In the genomic region with DNA sequence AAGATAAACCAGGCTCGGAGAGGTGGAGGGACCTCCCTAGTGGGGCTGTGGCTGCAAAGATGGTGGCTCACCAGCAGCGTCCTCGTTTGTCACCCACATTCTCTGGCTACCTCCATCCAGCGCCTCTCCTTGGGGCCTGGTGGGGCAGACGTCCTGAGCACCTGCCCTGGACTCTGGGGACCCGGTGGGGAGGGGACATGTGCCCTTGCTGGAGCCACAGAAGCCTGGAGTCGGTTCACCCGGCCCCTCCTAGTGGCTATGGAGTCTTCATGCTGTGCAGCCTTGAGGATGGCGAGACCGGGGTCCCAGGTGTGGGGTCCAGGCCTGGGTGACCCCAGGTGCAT, we compare ENCODE assay signal across 15 cellular contexts. TPM values are rescaled to one million over a fixed set of nuclear protein-coding genes. Genes with fewer than 3 reads are reported as not detected.
A peak's percentile ranks its signal among the peaks of the same experiment; 100 is the strongest.
DNase-seq lines count a peak whose midpoint lies in the region; ATAC-seq and TF ChIP-seq lines count a peak whose summit lies in the region.
"Had no signal": no experiment of that assay in that cellular context is flagged by ENCODE, and none has a peak within 500 bp of the region (broad histone marks: within the 10 kb centered on the region; RNA-seq: fewer than 3 reads in every experiment).

No MANE protein-coding gene starts in this region.

- peaks cover 38 to 51% (median 47%) of the 10 kb centered on the region in 11 experiments for H3K36me3 ChIP-seq in BLaER1 treated with 17β-estradiol and CSF1 and Interleukin-3, amounts not matched to agents 10 nM and 100 nM
- H3K36me3 ChIP-seq in HUES48 (ENCODE audit: control insufficient read depth, insufficient read depth, low read length) = peaks cover 27% of the 10 kb centered on the region
- H3K36me3 ChIP-seq in neural progenitor cell = no peaks in the 10 kb centered on the region

- no peak overlapping the region for H3K4me3 Mint-ChIP-seq in T-helper 17 cell
- peak overlapping the region; percentile 30 for H3K4me3 Mint-ChIP-seq in neural progenitor cell

- H3K4me1 Mint-ChIP-seq in T-helper 17 cell (peaks cover 8% of the 10 kb centered on the region), neural progenitor cell (peaks cover 24% of the 10 kb centered on the region)

- peaks cover 81 to 99% (median 95%) of the 10 kb centered on the region in 10 experiments for H3K4me1 ChIP-seq in BLaER1 treated with 17β-estradiol and CSF1 and Interleukin-3, amounts not matched to agents 10 nM and 100 nM
- peaks cover 17% of the 10 kb centered on the region for H3K4me1 ChIP-seq in HUES48 (ENCODE audit: control insufficient read depth, insufficient read depth, low read length)
- peaks cover 9% of the 10 kb centered on the region for H3K4me1 ChIP-seq in neural progenitor cell
- H3K4me1 ChIP-seq: HAP-1 had no signal

- ATAC-seq in T-helper 17 cell (no peak), HG02885 (IDR thresholded peaks at IDR 0.05; ENCODE audit: poor library complexity, unreplicated experiment) (no peak)

- H3K9me3 ChIP-seq in BLaER1 treated with 17β-estradiol and CSF1 and Interleukin-3, amounts not matched to agents 10 nM and 100 nM (replicated peaks in 1 of 11) = no peaks in the 10 kb centered on the region
- H3K9me3 ChIP-seq in HUES48 (ENCODE audit: control insufficient read depth, insufficient read depth, low read length) (no peaks in the 10 kb centered on the region), T-helper 17 cell (ENCODE audit: control insufficient read depth, low read length, poor library complexity, severe bottlenecking) (no peaks in the 10 kb centered on the region), neural progenitor cell (ENCODE audit: low read depth) (no peaks in the 10 kb centered on the region)
- H3K9me3 ChIP-seq: Caco-2, HAP-1 had no signal

- peak overlapping the region in 9 of 11 experiments; percentile 74 to 98 (median 93); a peak in 17 of 22 replicates for H3K27ac ChIP-seq in BLaER1 treated with 17β-estradiol and CSF1 and Interleukin-3, amounts not matched to agents 10 nM and 100 nM
- no peak overlapping the region for H3K27ac ChIP-seq in HUES48 (ENCODE audit: low read depth, low read length)
- no peak overlapping the region for H3K27ac ChIP-seq in neural progenitor cell
- no peak overlapping the region for H3K27ac ChIP-seq in substantia nigra (ENCODE audit: low read depth, low read length, poor library complexity, severe bottlenecking)

- no peak overlapping the region for H2AFZ ChIP-seq in neural progenitor cell (replicated peaks)

- peak overlapping the region in 3 of 10 experiments; percentile 53 to 64 (median 59); a peak in 4 of 20 replicates for H3K4me3 ChIP-seq in BLaER1 treated with 17β-estradiol and CSF1 and Interleukin-3, amounts not matched to agents 10 nM and 100 nM
- H3K4me3 ChIP-seq in HUES48 (ENCODE audit: low read depth, low read length) (peak overlapping the region; percentile 11; the same call in 1 of the 2 replicates), neural progenitor cell (no peak overlapping the region)
- H3K4me3 ChIP-seq: HAP-1 had no signal

- H3K79me2 ChIP-seq in neural progenitor cell (ENCODE audit: low read depth) = peaks cover 46% of the 10 kb centered on the region

- peak overlapping the region; percentile 8 for H3K27ac Mint-ChIP-seq in T-helper 17 cell
- H3K27ac Mint-ChIP-seq in neural progenitor cell = no peak overlapping the region

- peaks cover 18 to 97% (median 68%) of the 10 kb centered on the region in 11 experiments; a peak in 20 of 22 replicates for H4K20me1 ChIP-seq in BLaER1 treated with 17β-estradiol and CSF1 and Interleukin-3, amounts not matched to agents 10 nM and 100 nM
- H4K20me1 ChIP-seq in neural progenitor cell (ENCODE audit: low read depth) = peaks cover 60% of the 10 kb centered on the region

- H3K27me3 ChIP-seq in BLaER1 treated with 17β-estradiol and CSF1 and Interleukin-3, amounts not matched to agents 10 nM and 100 nM = no peaks in the 10 kb centered on the region
- H3K27me3 ChIP-seq in HUES48 (ENCODE audit: control insufficient read depth, insufficient read depth, low read length) = no peaks in the 10 kb centered on the region
- H3K27me3 ChIP-seq in neural progenitor cell = no peaks in the 10 kb centered on the region

- H3K4me2 ChIP-seq in BLaER1 treated with 17β-estradiol and CSF1 and Interleukin-3, amounts not matched to agents 10 nM and 100 nM = peak overlapping the region in 10 of 11 experiments; percentile 90 to 100 (median 98); a peak in 19 of 22 replicates
- H3K4me2 ChIP-seq in neural progenitor cell = no peak overlapping the region

- no peaks in the 10 kb centered on the region for H3K36me3 Mint-ChIP-seq in T-helper 17 cell (ENCODE audit: low read depth)
- H3K36me3 Mint-ChIP-seq in neural progenitor cell = peaks cover 2% of the 10 kb centered on the region
- H3K36me3 Mint-ChIP-seq: CD4-positive, CD25-positive, alpha-beta regulatory T cell had no signal

- TF ChIP-seq CTCF in neural progenitor cell (IDR thresholded peaks at IDR 0.05) = no peak

- no peak for DNase-seq in T-helper 17 cell
- no peak for DNase-seq in neural progenitor cell (ENCODE audit: low spot score)
- DNase-seq in activated CD4-positive, alpha-beta T cell treated with anti-CD3 and anti-CD28 coated beads, Interleukin-2, amount 50 U/mL, for 4 hours = no peak
- no peak for DNase-seq in substantia nigra (lab: John Stamatoyannopoulos, UW)
- DNase-seq: Caco-2; CD4-positive, CD25-positive, alpha-beta regulatory T cell; EL; NCI-H1694; NCI-H510A treated with DMSO at 0.1 percent for 48 hours; SHP77 treated with DMSO at 0.1 percent for 48 hours had no signal

- peak overlapping the region; percentile 15 to 97 (median 84); a peak in 17 of 22 replicates for H3K9ac ChIP-seq in BLaER1 treated with 17β-estradiol and CSF1 and Interleukin-3, amounts not matched to agents 10 nM and 100 nM
- no peak overlapping the region for H3K9ac ChIP-seq in HUES48 (ENCODE audit: low read depth, low read length)
- H3K9ac ChIP-seq in neural progenitor cell = no peak overlapping the region

- H3K27me3 Mint-ChIP-seq in T-helper 17 cell = no peaks in the 10 kb centered on the region
- no peaks in the 10 kb centered on the region for H3K27me3 Mint-ChIP-seq in neural progenitor cell (ENCODE audit: insufficient read depth, low read depth)
- H3K27me3 Mint-ChIP-seq: CD4-positive, CD25-positive, alpha-beta regulatory T cell had no signal

- H3K9me3 Mint-ChIP-seq in neural progenitor cell = no peaks in the 10 kb centered on the region
- H3K9me3 Mint-ChIP-seq: CD4-positive, CD25-positive, alpha-beta regulatory T cell had no signal

- H3F3A ChIP-seq in neural progenitor cell (ENCODE audit: low read depth) = peaks cover 5% of the 10 kb centered on the region

RNA-seq across cellular contexts. Expression of a gene that starts 14.5 kb away (rescaled TPM):
- total RNA-seq in T-helper 17 cell (10 to 100 TPM; 13.2 to 14.8 TPM), neural progenitor cell (ENCODE audit: low replicate concordance) (13.2 and 60.0 TPM in 2 replicates)

RNA-seq across cellular contexts. Expression of a gene that starts 41.7 kb away (rescaled TPM):
- total RNA-seq in T-helper 17 cell = under 1 TPM; 0.32 to 0.76 TPM
- total RNA-seq in neural progenitor cell (ENCODE audit: low replicate concordance) = 0.09 TPM in 1 of 2 replicates, not detected in the other
- total RNA-seq: MCF 10A had no signal

Comparison
In these comparisons a context has a peak if more than half of its experiments do, and no peak if none do; other contexts are left out.
1. H3K27ac ChIP-seq: peak in BLaER1 treated with 17β-estradiol and CSF1 and Interleukin-3, amounts not matched to agents 10 nM and 100 nM (9 of 11); none in HUES48 (single experiment), neural progenitor cell (single experiment) and substantia nigra (single experiment).
2. H3K9ac ChIP-seq: peak in BLaER1 treated with 17β-estradiol and CSF1 and Interleukin-3, amounts not matched to agents 10 nM and 100 nM (11 of 11); none in HUES48 (single experiment) and neural progenitor cell (single experiment).